Comparison of ENCODE assay signal across 8 cellular contexts in the genomic region with DNA sequence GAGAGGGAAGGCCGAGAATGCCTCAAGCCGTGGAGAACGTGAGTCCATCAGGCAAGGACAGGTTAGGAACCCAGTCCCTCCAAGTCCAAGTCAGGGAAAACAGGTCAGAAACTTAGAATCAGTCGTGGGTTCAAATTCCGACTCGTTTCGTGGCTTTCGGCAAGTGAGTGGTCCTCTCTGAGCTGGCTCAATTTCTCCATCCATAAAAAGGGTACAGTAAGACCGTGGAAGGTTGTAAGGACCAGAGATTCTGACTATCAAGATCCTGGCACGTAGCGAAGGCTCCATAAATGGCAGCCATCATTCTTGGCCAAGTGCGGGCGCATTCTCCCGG. TPM values are rescaled to one million over a fixed set of nuclear protein-coding genes. Genes with fewer than 3 reads are reported as not detected.
DNase-seq lines count a peak whose midpoint lies in the region; ATAC-seq and TF ChIP-seq lines count a peak whose summit lies in the region.

No MANE protein-coding gene starts in this region.

- CTCF ChIA-PET in HEK293 (lab: Yijun Ruan, JAX), result interaction anchor here (0.6 to 4.1 kb wide), 3 partner anchors 22 to 1212 kb away, joined by 3 to 16 read pairs (median 3); no protein-coding TSS in a partner anchor
- CTCF ChIA-PET in activated CD4-positive, alpha-beta memory T cell treated with anti-CD3 and anti-CD28 coated beads, Interleukin-2, amount 10 ng/mL, durations not matched to agents 7 days and 5 days (lab: Charles Lee), result interaction anchor here (1.0 to 3.6 kb wide), 5 partner anchors 17 to 62 kb away, joined by 3 to 29 read pairs (median 4); no protein-coding TSS in a partner anchor

- peak overlapping the region; percentile 58 for H3K4me3 Mint-ChIP-seq in activated CD4-positive, alpha-beta memory T cell treated with anti-CD3 and anti-CD28 coated beads, Interleukin-2, amount 10 ng/mL, durations not matched to agents 7 days and 5 days

- intact Hi-C loops in spleen (cut with DNase I; ENCODE audit: low total_unique reads), result no loop called here

- no peak for TF ChIP-seq POLR2A in spleen (IDR thresholded peaks at IDR 0.05)

- H3K27ac Mint-ChIP-seq in activated CD4-positive, alpha-beta memory T cell treated with anti-CD3 and anti-CD28 coated beads, Interleukin-2, amount 10 ng/mL, durations not matched to agents 7 days and 5 days, result no peak overlapping the region

- H3K27me3 ChIP-seq in iPS DF 6.9 (ENCODE audit: control insufficient read depth, insufficient read depth, low read length) (no peaks in the 10 kb centered on the region; the same call in 1 of the 2 replicates), spleen (replicated peaks in 1 of 7) (peaks cover 0 to 70% (median 34%) of the 10 kb centered on the region in 7 donors)

- TF ChIP-seq CTCF in HEK293 (tag by site-specific recombination; IDR thresholded peaks at IDR 0.05) (no peak), spleen (IDR thresholded peaks at IDR 0.05 in 8 of 11, conservative IDR thresholded peaks at IDR 0.05 in 3 of 11) (no peak)

- H3K9me3 Mint-ChIP-seq in activated CD4-positive, alpha-beta memory T cell treated with anti-CD3 and anti-CD28 coated beads, Interleukin-2, amount 10 ng/mL, durations not matched to agents 7 days and 5 days, result no peaks in the 10 kb centered on the region

- peak overlapping the region; percentile 80; the same call in 1 of the 2 replicates for H3K27ac ChIP-seq in HEK293 (ENCODE audit: extremely low read depth, low read depth, low read length)
- no peak overlapping the region for H3K27ac ChIP-seq in iPS DF 6.9 (ENCODE audit: low read length)
- no peak overlapping the region for H3K27ac ChIP-seq in spleen

- DNase-seq in activated CD4-positive, alpha-beta memory T cell treated with anti-CD3 and anti-CD28 coated beads, Interleukin-2, amount 10 ng/mL, durations not matched to agents 7 days and 5 days, result no peak
- DNase-seq in iPS DF 6.9 (ENCODE audit: low read depth, low spot score), result no peak
- DNase-seq in spleen, result no peak
- no peak for DNase-seq in AG08395 (ENCODE audit: low spot score)
- no peak for DNase-seq in NAMALWA (ENCODE audit: low spot score)
- DNase-seq in OCI-M2 (lab: John Stamatoyannopoulos, UW; ENCODE audit: unreplicated experiment), result no peak

- peaks cover 10% of the 10 kb centered on the region for H3K4me1 Mint-ChIP-seq in activated CD4-positive, alpha-beta memory T cell treated with anti-CD3 and anti-CD28 coated beads, Interleukin-2, amount 10 ng/mL, durations not matched to agents 7 days and 5 days

- no peaks in the 10 kb centered on the region for H3K9me3 ChIP-seq in HEK293 (ENCODE audit: control insufficient read depth, insufficient read depth, low read depth, low read length)
- no peaks in the 10 kb centered on the region for H3K9me3 ChIP-seq in iPS DF 6.9 (ENCODE audit: control insufficient read depth, insufficient read depth, low read length)
- H3K9me3 ChIP-seq in spleen, result no peaks in the 10 kb centered on the region

- H3K4me3 ChIP-seq in HEK293 (ENCODE audit: low read depth, low read length) (peak overlapping the region; percentile 78), iPS DF 6.9 (ENCODE audit: low read length) (peak overlapping the region; percentile 68; the same call in 1 of the 2 replicates), spleen (peak overlapping the region; percentile 59 to 87 (median 67))

- no peaks in the 10 kb centered on the region for H3K36me3 Mint-ChIP-seq in activated CD4-positive, alpha-beta memory T cell treated with anti-CD3 and anti-CD28 coated beads, Interleukin-2, amount 10 ng/mL, durations not matched to agents 7 days and 5 days (ENCODE audit: low read depth)

- H3K36me3 ChIP-seq in HEK293 (ENCODE audit: control insufficient read depth in 2 of 2, insufficient read depth in 1 of 2, low read length in 2 of 2) (peaks cover 0 to 3% of the 10 kb centered on the region in 2 experiments; a peak in 1 of 3 replicates), iPS DF 6.9 (ENCODE audit: control insufficient read depth, insufficient read depth, low read length) (no peaks in the 10 kb centered on the region), spleen (no peaks in the 10 kb centered on the region)

- WGBS in iPS DF 6.9 (ENCODE audit: insufficient coverage, insufficient read length), result no CpG with 5 or more reads among the region's 14 CpGs
- WGBS in spleen, 5 donors, result 45 to 69% (median 46%) methylated on average over 11 to 14 of the region's 14 CpGs

- H3K4me1 ChIP-seq in HEK293 (ENCODE audit: control insufficient read depth, insufficient read depth, low read length) (no peaks in the 10 kb centered on the region; the same call in 1 of the 2 replicates), iPS DF 6.9 (ENCODE audit: control insufficient read depth, insufficient read depth, low read length) (no peaks in the 10 kb centered on the region), spleen (peaks cover 10 to 36% (median 28%) of the 10 kb centered on the region in 6 donors)

- POLR2A ChIA-PET in HEK293 (lab: Yijun Ruan, JAX), result no interaction called here
- POLR2A ChIA-PET in activated CD4-positive, alpha-beta memory T cell treated with anti-CD3 and anti-CD28 coated beads, Interleukin-2, amount 10 ng/mL, durations not matched to agents 7 days and 5 days (lab: Charles Lee), result interaction anchor here (1.1 to 2.6 kb wide), 2 partner anchors 118 to 322 kb away, joined by 3 to 10 read pairs; a partner anchor contains a TSS

- H3K27me3 Mint-ChIP-seq in activated CD4-positive, alpha-beta memory T cell treated with anti-CD3 and anti-CD28 coated beads, Interleukin-2, amount 10 ng/mL, durations not matched to agents 7 days and 5 days, result peaks cover 51% of the 10 kb centered on the region

- no peak for ATAC-seq in GM18511 (IDR thresholded peaks at IDR 0.05; ENCODE audit: unreplicated experiment)

TF ChIP-seq in HEK293, 187 proteins besides CTCF, POLR2A, EP300 and RAD21:
- TF ChIP-seq BCL11A (tag by site-specific recombination; IDR thresholded peaks at IDR 0.05; ENCODE audit: low read depth) (no peak), ZNF768 (tag by site-specific recombination; IDR thresholded peaks at IDR 0.05) (0 out of 2 replicates have a peak, but pooled peaks have one; percentile 44)

RNA-seq across cellular contexts. Expression of a gene that starts 0.6 kb away (rescaled TPM):
- 1 to 10 TPM; 1.6 TPM for total RNA-seq in activated CD4-positive, alpha-beta memory T cell treated with anti-CD3 and anti-CD28 coated beads, Interleukin-2, amount 10 ng/mL, durations not matched to agents 7 days and 5 days
- total RNA-seq in spleen, result 1 to 10 TPM in 6 of 7 donors, under 1 TPM in 1; 0.85 to 4.5 (median 2.0) TPM
- polyA plus RNA-seq in spleen, result under 1 TPM; 0.02 to 0.14 (median 0.03) TPM
